21 cellular contexts compared by ENCODE assay signal in genomic region chr6:53944538-53944937, GRCh38.
DNase-seq lines count a peak whose midpoint lies in the region; ATAC-seq and TF ChIP-seq lines count a peak whose summit lies in the region.
"Had no signal": no experiment of that assay in that cellular context is flagged by ENCODE, and none has a peak within 500 bp of the region (broad histone marks: within the 10 kb centered on the region; RNA-seq: fewer than 3 reads in every experiment).

No MANE protein-coding gene starts in this region.

- H3K36me3 Mint-ChIP-seq in GM23338 (ENCODE audit: low read depth): no peaks in the 10 kb centered on the region; the same call in 2 of the 3 replicates
- H3K36me3 Mint-ChIP-seq: CD4-positive, CD25-positive, alpha-beta regulatory T cell had no signal

- no peak overlapping the region for H3K4me2 ChIP-seq in GM23338
- no peak overlapping the region for H3K4me2 ChIP-seq in hepatocyte
- H3K4me2 ChIP-seq: A549 had no signal

- no peaks in the 10 kb centered on the region for H3F3A ChIP-seq in GM23338 (replicated peaks; ENCODE audit: low read depth)

- H3K27ac Mint-ChIP-seq in GM23338: no peak overlapping the region
- H3K27ac Mint-ChIP-seq: CD4-positive, CD25-positive, alpha-beta regulatory T cell; H9 had no signal

- H3K9me2 ChIP-seq in GM23338 (ENCODE audit: insufficient read depth) (no peaks in the 10 kb centered on the region), hepatocyte (replicated peaks; ENCODE audit: insufficient read depth) (no peaks in the 10 kb centered on the region)

- TF ChIP-seq POLR2A in testis (IDR thresholded peaks at IDR 0.05): no peak

- H3K27me3 ChIP-seq in GM23338 (ENCODE audit: insufficient read depth) (no peaks in the 10 kb centered on the region), ascending aorta (no peaks in the 10 kb centered on the region), hepatocyte (no peaks in the 10 kb centered on the region), testis (no peaks in the 10 kb centered on the region), BE2C (no peaks in the 10 kb centered on the region)

- H3K27ac ChIP-seq in GM23338 (ENCODE audit: low read depth): no peak overlapping the region
- peak overlapping the region; percentile 58 to 69 for H3K27ac ChIP-seq in ascending aorta
- peak overlapping the region; percentile 26 for H3K27ac ChIP-seq in hepatocyte
- H3K27ac ChIP-seq in testis: peak overlapping the region in 1 of 2 donors; percentile 21
- H3K27ac ChIP-seq: A549, GM23248, SK-N-MC had no signal

- no peak for ATAC-seq in GM23338
- ATAC-seq: A549, K562 had no signal

- no peak overlapping the region for H3K4me3 ChIP-seq in GM23338
- H3K4me3 ChIP-seq in ascending aorta: no peak overlapping the region
- no peak overlapping the region for H3K4me3 ChIP-seq in hepatocyte
- H3K4me3 ChIP-seq in testis: no peak overlapping the region
- no peak overlapping the region for H3K4me3 ChIP-seq in BE2C (ENCODE audit: low read depth, low read length)
- H3K4me3 ChIP-seq: A549, GM23248, K562, SK-N-MC had no signal

- H3K4me3 Mint-ChIP-seq in GM23338: no peak overlapping the region
- H3K4me3 Mint-ChIP-seq: CD4-positive, CD25-positive, alpha-beta regulatory T cell; H9 had no signal

- no peaks in the 10 kb centered on the region for H3K27me3 Mint-ChIP-seq in GM23338 (ENCODE audit: insufficient read depth, low read depth, poor library complexity)
- H3K27me3 Mint-ChIP-seq: CD4-positive, CD25-positive, alpha-beta regulatory T cell had no signal

- H3K4me1 ChIP-seq in GM23338 (ENCODE audit: insufficient read depth) (no peaks in the 10 kb centered on the region), ascending aorta (peaks cover 4 to 11% of the 10 kb centered on the region in 2 donors), hepatocyte (ENCODE audit: insufficient read depth) (peaks cover 12% of the 10 kb centered on the region), testis (peaks cover 22% of the 10 kb centered on the region), BE2C (no peaks in the 10 kb centered on the region)
- H3K4me1 ChIP-seq: A549 had no signal

- H3K79me2 ChIP-seq in GM23338 (replicated peaks; ENCODE audit: insufficient read depth) (no peaks in the 10 kb centered on the region), hepatocyte (no peaks in the 10 kb centered on the region)

- H3K4me1 Mint-ChIP-seq in GM23338: no peaks in the 10 kb centered on the region
- H3K4me1 Mint-ChIP-seq: CD4-positive, CD25-positive, alpha-beta regulatory T cell had no signal

- H2AFZ ChIP-seq in GM23338: peak overlapping the region; percentile 84; the same call in 1 of the 2 replicates
- no peak overlapping the region for H2AFZ ChIP-seq in hepatocyte
- H2AFZ ChIP-seq: GM23248 had no signal

- intact Hi-C loops in ascending aorta (cut with DNase I) (no loop called here), testis (cut with DNase I; ENCODE audit: low total_unique reads) (no loop called here)

- DNase-seq in GM23338 (ENCODE audit: low spot score) (no peak), ascending aorta (ENCODE audit: low spot score in 2 of 2) (no peak), hepatocyte (ENCODE audit: low spot score) (no peak), testis (peak; percentile 54), BE2C (no peak), HK-2 (ENCODE audit: unreplicated experiment) (no peak), AG20443 (ENCODE audit: low spot score) (no peak)
- DNase-seq: CD4-positive, CD25-positive, alpha-beta regulatory T cell; GM23248; H9; Kasumi-1; MV-4-11; NCI-H1105; NCI-H1436 treated with DMSO at 0.1 percent for 48 hours; NCI-H1930; NCI-H524 treated with DMSO at 0.1 percent for 48 hours; NCI-H774; SIG-M5 had no signal

- H3K9me3 ChIP-seq in ascending aorta (no peaks in the 10 kb centered on the region), hepatocyte (ENCODE audit: low read depth) (no peaks in the 10 kb centered on the region), testis (no peaks in the 10 kb centered on the region), BE2C (no peaks in the 10 kb centered on the region)
- H3K9me3 ChIP-seq: A549 had no signal

- H3K36me3 ChIP-seq in GM23338 (ENCODE audit: insufficient read depth): no peaks in the 10 kb centered on the region
- H3K36me3 ChIP-seq in ascending aorta: no peaks in the 10 kb centered on the region
- no peaks in the 10 kb centered on the region for H3K36me3 ChIP-seq in hepatocyte (replicated peaks; ENCODE audit: insufficient read depth, low read depth)
- H3K36me3 ChIP-seq in testis (ENCODE audit: low read depth, missing control alignments): no peaks in the 10 kb centered on the region
- H3K36me3 ChIP-seq in BE2C: no peaks in the 10 kb centered on the region

- no peaks in the 10 kb centered on the region for H4K20me1 ChIP-seq in GM23338 (replicated peaks; ENCODE audit: insufficient read depth)
- H4K20me1 ChIP-seq in hepatocyte (ENCODE audit: insufficient read depth, poor library complexity, severe bottlenecking): no peaks in the 10 kb centered on the region

- TF ChIP-seq CTCF in GM23338 (conservative IDR thresholded peaks at IDR 0.05; ENCODE audit: low read depth in 2 of 2) (no peak), ascending aorta (IDR thresholded peaks at IDR 0.05) (no peak), hepatocyte (IDR thresholded peaks at IDR 0.05; ENCODE audit: poor library complexity) (no peak), testis (IDR thresholded peaks at IDR 0.05) (no peak), BE2C (IDR thresholded peaks at IDR 0.05; ENCODE audit: low read depth, low read length) (no peak)

- 85% methylated on average over 5 of the region's 5 CpGs for WGBS in hepatocyte (ENCODE audit: low lambda C conversion rate, missing lambda C conversion rate)
- WGBS in testis, 2 donors: 60 to 74% methylated on average over 5 of the region's 5 CpGs

- H3K9me3 Mint-ChIP-seq in GM23338: peaks cover 11% of the 10 kb centered on the region; the same call in 2 of the 3 replicates

TF ChIP-seq in GM23338, 12 proteins besides CTCF, POLR2A, EP300 and RAD21 (continues in another document):
- TF ChIP-seq NANOG (IDR thresholded peaks at IDR 0.05; ENCODE audit: borderline replicate concordance) (no peak), EZH2phosphoT487 (IDR thresholded peaks at IDR 0.05; ENCODE audit: unreplicated experiment) (no peak), ZNF114 (CRISPR knock-in tag; IDR thresholded peaks at IDR 0.05) (no peak), REST (IDR thresholded peaks at IDR 0.05; ENCODE audit: unreplicated experiment) (no peak)
